In genomic region chr20:62728028-62728780, GRCh38 we compare ENCODE assay signal across 13 cellular contexts. TPM values are rescaled to one million over a fixed set of nuclear protein-coding genes. Genes with fewer than 3 reads are reported as not detected.
DNase-seq lines count a peak whose midpoint lies in the region; ATAC-seq and TF ChIP-seq lines count a peak whose summit lies in the region.
"Had no signal": no experiment of that assay in that cellular context is flagged by ENCODE, and none has a peak within 500 bp of the region (broad histone marks: within the 10 kb centered on the region; RNA-seq: fewer than 3 reads in every experiment).

No MANE protein-coding gene starts in this region.

- H3K4me3 Mint-ChIP-seq in CD4-positive, alpha-beta memory T cell = peak overlapping the region in 7 of 8 donors; percentile 21 to 77 (median 63)

- no peak for TF ChIP-seq EP300 in transverse colon (IDR thresholded peaks at IDR 0.05; ENCODE audit: low read depth)

- CTCF ChIA-PET in CD4-positive, alpha-beta memory T cell (lab: Charles Lee; ENCODE audit: partially characterized antibody) = no interaction called here

- H3K4me1 Mint-ChIP-seq in CD4-positive, alpha-beta memory T cell = peaks cover 4 to 25% (median 14%) of the 10 kb centered on the region in 4 donors

- no peak for DNase-seq in CD4-positive, alpha-beta memory T cell
- peak; percentile 20 for DNase-seq in MM.1S
- no peak for DNase-seq in WERI-Rb-1
- peak; percentile 45 for DNase-seq in lower lobe of right lung
- DNase-seq in transverse colon = no peak
- no peak for DNase-seq in NCI-H82 treated with DMSO at 0.1 percent for 48 hours (lab: John Stamatoyannopoulos, UW; ENCODE audit: unreplicated experiment)
- no peak for DNase-seq in activated CD4-positive, CD25-positive, alpha-beta regulatory T cell treated with anti-CD3 and anti-CD28 coated beads, Interleukin-2, amount 50 U/mL, for 72 hours
- no peak for DNase-seq in amygdala (lab: John Stamatoyannopoulos, UW)
- DNase-seq: brain microvascular endothelial cell, HCEC 1CT, NCI-H345 had no signal

- peak overlapping the region in 2 of 7 donors; percentile 48 to 60 for H3K27ac Mint-ChIP-seq in CD4-positive, alpha-beta memory T cell

- WGBS in transverse colon (ENCODE audit: low coverage in 1 of 2), 2 donors = 62% methylated on average over 23 of the region's 26 CpGs; no CpG with 5 or more reads in 1 of the 2 donors

- peaks cover 16% of the 10 kb centered on the region for H3K4me1 ChIP-seq in CD4-positive, alpha-beta memory T cell (ENCODE audit: insufficient read depth, low read length)
- H3K4me1 ChIP-seq in MM.1S (ENCODE audit: low read length) (0 out of 2 replicates have a peak, but pooled peaks cover 7% of the 10 kb centered on the region), lower lobe of right lung (no peaks in the 10 kb centered on the region), transverse colon (peaks cover 0 to 27% (median 4%) of the 10 kb centered on the region in 4 donors)

- peak; percentile 47 to 68 for ATAC-seq in lower lobe of right lung

- POLR2A ChIA-PET in CD4-positive, alpha-beta memory T cell (lab: Charles Lee; ENCODE audit: partially characterized antibody) = interaction anchor here (3.7 kb wide), 1 partner anchor 12 kb away, joined by 18 read pairs; no protein-coding TSS in a partner anchor

- TF ChIP-seq CTCF in MM.1S (IDR thresholded peaks at IDR 0.05; ENCODE audit: low read length) (no peak), WERI-Rb-1 (IDR thresholded peaks at IDR 0.05; ENCODE audit: low read depth, low read length) (peak; percentile 28; the same call in 1 of the 2 replicates), lower lobe of right lung (IDR thresholded peaks at IDR 0.05) (no peak), transverse colon (IDR thresholded peaks at IDR 0.05) (no peak)

- no peak overlapping the region for H3K4me3 ChIP-seq in CD4-positive, alpha-beta memory T cell (ENCODE audit: low read length in 2 of 2)
- H3K4me3 ChIP-seq in MM.1S (ENCODE audit: low read length) (no peak overlapping the region), WERI-Rb-1 (ENCODE audit: low read depth, low read length) (no peak overlapping the region), lower lobe of right lung (no peak overlapping the region), transverse colon (no peak overlapping the region)
- H3K4me3 ChIP-seq: SK-N-MC had no signal

- H3K9me2 ChIP-seq in MM.1S (replicated peaks; ENCODE audit: insufficient read depth, low read length) = no peaks in the 10 kb centered on the region

- no peaks in the 10 kb centered on the region for H3K27me3 Mint-ChIP-seq in CD4-positive, alpha-beta memory T cell

- intact Hi-C loops in CD4-positive, alpha-beta memory T cell (cut with micrococcal nuclease) = no loop called here
- intact Hi-C loops in lower lobe of right lung (cut with DNase I) = no loop called here
- intact Hi-C loops in transverse colon (cut with DNase I; ENCODE audit: low total_unique reads) = no loop called here

- H3K27me3 ChIP-seq in CD4-positive, alpha-beta memory T cell (ENCODE audit: insufficient read depth, low read length) = no peaks in the 10 kb centered on the region
- H3K27me3 ChIP-seq in MM.1S (replicated peaks; ENCODE audit: insufficient read depth, low read length) (peaks cover 100% of the 10 kb centered on the region), WERI-Rb-1 (ENCODE audit: insufficient read depth, low read depth, severe bottlenecking) (no peaks in the 10 kb centered on the region), lower lobe of right lung (ENCODE audit: low read depth) (peaks cover 47% of the 10 kb centered on the region), transverse colon (peaks cover 32% of the 10 kb centered on the region)

- no peaks in the 10 kb centered on the region for H3K36me3 Mint-ChIP-seq in CD4-positive, alpha-beta memory T cell

- no peak overlapping the region for H2AFZ ChIP-seq in MM.1S (ENCODE audit: low read length)

- H4K20me1 ChIP-seq in MM.1S (ENCODE audit: insufficient read depth, low read length) = no peaks in the 10 kb centered on the region

- in situ Hi-C loops in transverse colon (cut with MboI; ENCODE audit: low pct_ligation_motif_present in 1 of 4, low pct_unique_long_range_greater_than_20kb in 1 of 4, low sequenced_read_pairs in 3 of 4) = no loop called here

- no peaks in the 10 kb centered on the region for H3K79me2 ChIP-seq in MM.1S (ENCODE audit: low read length)

- H3K27ac ChIP-seq in CD4-positive, alpha-beta memory T cell (ENCODE audit: low read depth, low read length) = no peak overlapping the region
- H3K27ac ChIP-seq in MM.1S (ENCODE audit: low read length) (no peak overlapping the region), WERI-Rb-1 (no peak overlapping the region), lower lobe of right lung (no peak overlapping the region), transverse colon (peak overlapping the region in 1 of 4 donors; percentile 89)
- H3K27ac ChIP-seq: brain microvascular endothelial cell, SK-N-MC had no signal

- no peaks in the 10 kb centered on the region for H3F3A ChIP-seq in MM.1S (ENCODE audit: insufficient read depth, low read length)

- no peaks in the 10 kb centered on the region for H3K9me3 ChIP-seq in CD4-positive, alpha-beta memory T cell (ENCODE audit: control insufficient read depth in 1 of 2, low read length in 2 of 2)
- no peaks in the 10 kb centered on the region for H3K9me3 ChIP-seq in MM.1S (replicated peaks; ENCODE audit: insufficient read depth, low read length)
- no peaks in the 10 kb centered on the region for H3K9me3 ChIP-seq in WERI-Rb-1 (ENCODE audit: severe bottlenecking)
- H3K9me3 ChIP-seq in lower lobe of right lung = no peaks in the 10 kb centered on the region
- no peaks in the 10 kb centered on the region for H3K9me3 ChIP-seq in transverse colon

- no peak for TF ChIP-seq POLR2A in transverse colon (IDR thresholded peaks at IDR 0.05)

- no peaks in the 10 kb centered on the region for H3K36me3 ChIP-seq in CD4-positive, alpha-beta memory T cell (ENCODE audit: insufficient read depth, low read length)
- no peaks in the 10 kb centered on the region for H3K36me3 ChIP-seq in MM.1S (replicated peaks; ENCODE audit: insufficient read depth, low read length)
- no peaks in the 10 kb centered on the region for H3K36me3 ChIP-seq in WERI-Rb-1
- no peaks in the 10 kb centered on the region for H3K36me3 ChIP-seq in lower lobe of right lung
- no peaks in the 10 kb centered on the region for H3K36me3 ChIP-seq in transverse colon
- H3K36me3 ChIP-seq: brain microvascular endothelial cell had no signal

- peak overlapping the region; percentile 49 for H3K4me2 ChIP-seq in MM.1S (ENCODE audit: low read depth, low read length)

- no peak overlapping the region for H3K9ac ChIP-seq in MM.1S (ENCODE audit: low read length)

- peaks cover 0 to 1% (median 0%) of the 10 kb centered on the region in 8 donors for H3K9me3 Mint-ChIP-seq in CD4-positive, alpha-beta memory T cell

RNA-seq across cellular contexts. Expression of gene NTSR1, which starts 19.6 kb away (rescaled TPM):
- total RNA-seq in CD4-positive, alpha-beta memory T cell = under 1 TPM; 0.30 to 0.38 TPM
- polyA plus RNA-seq in CD4-positive, alpha-beta memory T cell = not detected
- not detected for total RNA-seq in lower lobe of right lung
- 10 to 100 TPM in 1 of 4 donors, 1 to 10 TPM in 3; 1.5 to 23.9 (median 4.7) TPM for total RNA-seq in transverse colon
- total RNA-seq: epithelial cell of proximal tubule had no signal

Comparison
In these comparisons a context has a peak if more than half of its experiments do, and no peak if none do; other contexts are left out.
1. DNase-seq: peak in MM.1S (single experiment) and lower lobe of right lung (single experiment); none in CD4-positive, alpha-beta memory T cell (0 of 5), WERI-Rb-1 (single experiment), transverse colon (single experiment), NCI-H82 treated with DMSO at 0.1 percent for 48 hours (single experiment), activated CD4-positive, CD25-positive, alpha-beta regulatory T cell treated with anti-CD3 and anti-CD28 coated beads, Interleukin-2, amount 50 U/mL, for 72 hours (single experiment) and amygdala (0 of 56).